13 cellular contexts compared by ENCODE assay signal in the genomic region with DNA sequence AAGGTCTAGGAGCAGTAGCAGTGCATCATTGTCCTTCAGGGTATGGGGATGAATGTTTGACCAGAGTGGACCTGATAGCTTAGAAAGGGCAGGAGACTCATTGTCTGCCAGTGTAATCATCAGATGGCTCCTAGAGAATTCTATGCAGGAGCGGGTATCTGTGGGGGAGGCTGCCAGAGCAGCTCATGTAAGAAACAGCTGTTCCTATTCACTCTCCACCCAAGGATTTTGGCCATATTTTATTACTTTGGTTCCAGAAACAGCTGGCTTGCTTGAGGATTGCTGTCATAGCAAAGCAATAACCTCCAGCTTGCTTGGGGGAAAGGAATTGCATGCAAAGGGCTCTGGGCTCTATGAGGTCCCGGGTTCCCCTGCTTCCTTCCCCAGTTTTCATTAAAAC. TPM values are rescaled to one million over a fixed set of nuclear protein-coding genes. Genes with fewer than 3 reads are reported as not detected.
DNase-seq lines count a peak whose midpoint lies in the region; ATAC-seq and TF ChIP-seq lines count a peak whose summit lies in the region.
"Had no signal": no experiment of that assay in that cellular context is flagged by ENCODE, and none has a peak within 500 bp of the region (broad histone marks: within the 10 kb centered on the region; RNA-seq: fewer than 3 reads in every experiment).

No MANE protein-coding gene starts in this region.

- H3K9me3 Mint-ChIP-seq in activated CD8-positive, alpha-beta T cell treated with anti-CD3 and anti-CD28 coated beads for 36 hours: no peaks in the 10 kb centered on the region
- no peaks in the 10 kb centered on the region for H3K9me3 Mint-ChIP-seq in activated CD8-positive, alpha-beta T cell treated with anti-CD3 and anti-CD28 coated beads, Interleukin-2, amount 10 ng/mL, durations not matched to agents 7 days and 5 days (ENCODE audit: insufficient read depth)
- H3K9me3 Mint-ChIP-seq: GM23338, neural progenitor cell, type B pancreatic cell had no signal

- ATAC-seq in activated CD8-positive, alpha-beta T cell treated with anti-CD3 and anti-CD28 coated beads for 36 hours: no peak
- ATAC-seq in activated CD8-positive, alpha-beta T cell treated with anti-CD3 and anti-CD28 coated beads, Interleukin-2, amount 10 ng/mL, durations not matched to agents 7 days and 5 days: no peak

- peaks cover 12% of the 10 kb centered on the region for H3K36me3 Mint-ChIP-seq in activated CD8-positive, alpha-beta T cell treated with anti-CD3 and anti-CD28 coated beads for 36 hours (ENCODE audit: low read depth)
- H3K36me3 Mint-ChIP-seq in activated CD8-positive, alpha-beta T cell treated with anti-CD3 and anti-CD28 coated beads, Interleukin-2, amount 10 ng/mL, durations not matched to agents 7 days and 5 days (ENCODE audit: low read depth): peaks cover 13% of the 10 kb centered on the region

- POLR2A ChIA-PET in activated CD8-positive, alpha-beta T cell treated with anti-CD3 and anti-CD28 coated beads for 36 hours (lab: Charles Lee): no interaction called here
- POLR2A ChIA-PET in activated CD8-positive, alpha-beta T cell treated with anti-CD3 and anti-CD28 coated beads, Interleukin-2, amount 10 ng/mL, durations not matched to agents 7 days and 5 days (lab: Charles Lee): interaction anchor here (0.7 kb wide), 1 partner anchor 13 kb away, joined by 3 read pairs; no protein-coding TSS in a partner anchor

- H3K36me3 ChIP-seq in colonic mucosa: no peaks in the 10 kb centered on the region
- peaks cover 4% of the 10 kb centered on the region for H3K36me3 ChIP-seq in skeletal muscle satellite cell (ENCODE audit: insufficient read depth, low read length)
- peaks cover 2% of the 10 kb centered on the region; the same call in 1 of the 2 replicates for H3K36me3 ChIP-seq in H7 (replicated peaks; ENCODE audit: control insufficient read depth, insufficient read depth, low read length)
- H3K36me3 ChIP-seq: cardiac muscle cell, neural progenitor cell had no signal

- H3K4me3 Mint-ChIP-seq in activated CD8-positive, alpha-beta T cell treated with anti-CD3 and anti-CD28 coated beads for 36 hours: no peak overlapping the region
- no peak overlapping the region for H3K4me3 Mint-ChIP-seq in activated CD8-positive, alpha-beta T cell treated with anti-CD3 and anti-CD28 coated beads, Interleukin-2, amount 10 ng/mL, durations not matched to agents 7 days and 5 days
- H3K4me3 Mint-ChIP-seq: GM23338, neural progenitor cell, type B pancreatic cell had no signal

- TF ChIP-seq CTCF in activated CD8-positive, alpha-beta T cell treated with anti-CD3 and anti-CD28 coated beads for 36 hours (IDR thresholded peaks at IDR 0.05): no peak
- no peak for TF ChIP-seq CTCF in colonic mucosa (IDR thresholded peaks at IDR 0.05)

- DNase-seq in activated CD8-positive, alpha-beta T cell treated with anti-CD3 and anti-CD28 coated beads for 36 hours: no peak
- no peak for DNase-seq in activated CD8-positive, alpha-beta T cell treated with anti-CD3 and anti-CD28 coated beads, Interleukin-2, amount 10 ng/mL, durations not matched to agents 7 days and 5 days
- DNase-seq in colonic mucosa: no peak
- peak; percentile 80 for DNase-seq in left kidney (ENCODE audit: low read depth, low spot score)
- DNase-seq in H7: no peak
- DNase-seq in OCI-M2 (lab: John Stamatoyannopoulos, UW; ENCODE audit: unreplicated experiment): no peak
- DNase-seq in activated CD8-positive, alpha-beta memory T cell treated with anti-CD3 and anti-CD28 coated beads for 24 hours: no peak
- DNase-seq: DMS79 treated with DMSO at 0.1 percent for 48 hours had no signal

- H3K27me3 ChIP-seq in colonic mucosa (no peaks in the 10 kb centered on the region), skeletal muscle satellite cell (ENCODE audit: control insufficient read depth, insufficient read depth, low read length) (no peaks in the 10 kb centered on the region), H7 (ENCODE audit: control insufficient read depth, insufficient read depth, low read length) (no peaks in the 10 kb centered on the region)
- H3K27me3 ChIP-seq: cardiac muscle cell, neural progenitor cell had no signal

- peaks cover 71% of the 10 kb centered on the region for H3K4me1 Mint-ChIP-seq in activated CD8-positive, alpha-beta T cell treated with anti-CD3 and anti-CD28 coated beads for 36 hours (ENCODE audit: low read depth)
- peaks cover 41% of the 10 kb centered on the region for H3K4me1 Mint-ChIP-seq in activated CD8-positive, alpha-beta T cell treated with anti-CD3 and anti-CD28 coated beads, Interleukin-2, amount 10 ng/mL, durations not matched to agents 7 days and 5 days (ENCODE audit: low read depth)

- peak overlapping the region; percentile 81 for H3K27ac Mint-ChIP-seq in activated CD8-positive, alpha-beta T cell treated with anti-CD3 and anti-CD28 coated beads for 36 hours
- no peak overlapping the region for H3K27ac Mint-ChIP-seq in activated CD8-positive, alpha-beta T cell treated with anti-CD3 and anti-CD28 coated beads, Interleukin-2, amount 10 ng/mL, durations not matched to agents 7 days and 5 days
- H3K27ac Mint-ChIP-seq: GM23338, neural progenitor cell, type B pancreatic cell had no signal

- H3K4me1 ChIP-seq in colonic mucosa (peaks cover 10% of the 10 kb centered on the region), skeletal muscle satellite cell (ENCODE audit: control insufficient read depth, insufficient read depth, low read length) (peaks cover 17% of the 10 kb centered on the region)

- CTCF ChIA-PET in activated CD8-positive, alpha-beta T cell treated with anti-CD3 and anti-CD28 coated beads for 36 hours (lab: Charles Lee): interaction anchor here (0.8 to 1.0 kb wide), 3 partner anchors 15 to 122 kb away, joined by 3 read pairs; no protein-coding TSS in a partner anchor
- CTCF ChIA-PET in activated CD8-positive, alpha-beta T cell treated with anti-CD3 and anti-CD28 coated beads, Interleukin-2, amount 10 ng/mL, durations not matched to agents 7 days and 5 days (lab: Charles Lee): interaction anchor here (1.0 kb wide), 1 partner anchor 16 kb away, joined by 4 read pairs; no protein-coding TSS in a partner anchor

- H3K9me3 ChIP-seq in colonic mucosa: no peaks in the 10 kb centered on the region
- no peaks in the 10 kb centered on the region for H3K9me3 ChIP-seq in skeletal muscle satellite cell (replicated peaks; ENCODE audit: low read length)

- H3K4me3 ChIP-seq in colonic mucosa (no peak overlapping the region), skeletal muscle satellite cell (ENCODE audit: low read length) (no peak overlapping the region), H7 (ENCODE audit: insufficient read depth, low read depth, low read length) (no peak overlapping the region)
- H3K4me3 ChIP-seq: cardiac muscle cell, GM23338, neural progenitor cell had no signal

- intact Hi-C loops in activated CD8-positive, alpha-beta T cell treated with anti-CD3 and anti-CD28 coated beads for 36 hours (cut with micrococcal nuclease): no loop called here
- intact Hi-C loops in colonic mucosa (cut with DNase I): no loop called here

- H3K4me2 ChIP-seq in skeletal muscle satellite cell (ENCODE audit: low read length): peak overlapping the region; percentile 39
- H3K4me2 ChIP-seq: GM23338, neural progenitor cell had no signal

- no peaks in the 10 kb centered on the region for H3K27me3 Mint-ChIP-seq in activated CD8-positive, alpha-beta T cell treated with anti-CD3 and anti-CD28 coated beads for 36 hours
- no peaks in the 10 kb centered on the region for H3K27me3 Mint-ChIP-seq in activated CD8-positive, alpha-beta T cell treated with anti-CD3 and anti-CD28 coated beads, Interleukin-2, amount 10 ng/mL, durations not matched to agents 7 days and 5 days (ENCODE audit: low read depth)
- H3K27me3 Mint-ChIP-seq: type B pancreatic cell had no signal

- H3K9ac ChIP-seq in colonic mucosa (ENCODE audit: low read depth in 2 of 2, low read length in 2 of 2): no peak overlapping the region
- no peak overlapping the region for H3K9ac ChIP-seq in skeletal muscle satellite cell (ENCODE audit: low read depth, low read length)
- H3K9ac ChIP-seq: neural progenitor cell had no signal

- peak overlapping the region; percentile 22 for H3K27ac ChIP-seq in colonic mucosa
- H3K27ac ChIP-seq: cardiac muscle cell, neural progenitor cell had no signal

RNA-seq across cellular contexts. Expression of a gene that starts 44.1 kb away (rescaled TPM):
- 100 to 1,000 TPM; 151 to 153 TPM for total RNA-seq in activated CD8-positive, alpha-beta T cell treated with anti-CD3 and anti-CD28 coated beads for 36 hours
- 100 to 1,000 TPM; 232 to 233 TPM for total RNA-seq in activated CD8-positive, alpha-beta T cell treated with anti-CD3 and anti-CD28 coated beads, Interleukin-2, amount 10 ng/mL, durations not matched to agents 7 days and 5 days
- total RNA-seq in colonic mucosa: 100 to 1,000 TPM; 196 to 212 TPM
- total RNA-seq in skeletal muscle satellite cell (2012; rRNA removed): 56.3 and 71.2 TPM in 2 replicates
- 147 and 164 TPM in 2 replicates for total RNA-seq in H7 (2014; rRNA removed; shearing (Covaris generic))
